ENCODE assay signal across 8 cellular contexts in the genomic region with DNA sequence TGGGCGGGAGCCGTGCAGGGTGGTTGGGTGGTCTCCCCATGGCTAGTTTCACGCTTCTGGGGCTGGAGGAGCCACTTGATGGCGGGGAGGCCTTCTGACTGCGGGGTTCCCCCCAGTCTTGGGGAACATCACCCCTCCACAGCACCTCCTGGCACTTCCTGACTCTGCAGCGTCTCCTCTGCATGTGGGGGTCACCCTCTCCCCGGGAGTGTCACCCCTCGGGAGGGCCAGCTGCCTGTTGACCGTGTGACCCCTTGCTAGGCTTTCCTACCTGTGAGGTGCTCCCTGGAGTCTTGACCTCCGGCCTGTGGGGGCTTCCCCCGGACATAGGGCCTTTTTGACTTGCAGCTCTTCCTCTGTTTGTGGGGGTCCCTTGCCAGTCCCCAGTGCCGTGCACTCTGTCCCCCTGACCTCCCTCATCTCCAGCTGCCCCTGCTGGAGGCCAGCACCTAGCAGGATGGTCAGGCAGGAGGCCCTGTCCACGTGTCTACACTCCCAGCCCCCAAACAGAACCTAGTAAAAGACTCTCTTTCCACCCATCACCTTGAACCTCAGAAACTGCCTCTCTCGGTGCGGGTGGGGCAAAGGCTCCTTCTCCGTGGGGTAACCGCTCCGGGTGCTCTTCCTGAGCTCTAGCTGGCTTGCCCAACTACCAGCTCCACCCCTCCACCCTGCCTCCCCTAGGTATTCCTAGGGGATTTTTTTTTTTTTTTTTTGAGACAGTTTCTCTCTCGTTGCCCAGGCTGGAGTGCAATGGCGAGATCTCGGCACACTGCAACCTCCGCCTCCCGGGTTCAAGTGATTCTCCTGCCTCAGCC. TPM values are rescaled to one million over a fixed set of nuclear protein-coding genes. Genes with fewer than 3 reads are reported as not detected.
A peak's percentile ranks its signal among the peaks of the same experiment; 100 is the strongest.
DNase-seq lines count a peak whose midpoint lies in the region; FAIRE-seq and TF ChIP-seq lines count a peak whose summit lies in the region.

No MANE protein-coding gene starts in this region.

- H3K9me3 Mint-ChIP-seq in osteocyte (ENCODE audit: unreplicated experiment): no peaks in the 10 kb centered on the region

- no peak for FAIRE-seq in H54 (lab: Jason Lieb, UNC)

- TF ChIP-seq CTCF in epithelial cell of esophagus (IDR thresholded peaks at IDR 0.05; ENCODE audit: insufficient read depth, low read depth, low read length, missing control alignments): no peak
- TF ChIP-seq CTCF in osteocyte (IDR thresholded peaks at IDR 0.05): no peak

- peak overlapping the region; percentile 81 for H3K4me3 ChIP-seq in epithelial cell of esophagus (ENCODE audit: low read length)

- H3K4me3 Mint-ChIP-seq in osteocyte (ENCODE audit: unreplicated experiment): peak overlapping the region; percentile 77

- no peaks in the 10 kb centered on the region for H3K36me3 Mint-ChIP-seq in osteocyte (ENCODE audit: unreplicated experiment)

- H3K4me1 Mint-ChIP-seq in osteocyte (ENCODE audit: unreplicated experiment): peaks cover 15% of the 10 kb centered on the region

- DNase-seq in NCI-H526 (lab: John Stamatoyannopoulos, UW) (peak; percentile 8 to 17), NCI-H526 treated with DMSO at 0.1 percent for 48 hours (lab: John Stamatoyannopoulos, UW) (no peak), NCI-H69 (lab: John Stamatoyannopoulos, UW) (peak; percentile 34), epithelial cell of esophagus (ENCODE audit: low read depth) (no peak), osteocyte (ENCODE audit: extremely low spot score, unreplicated experiment) (no peak), H54 (ENCODE audit: insufficient read length, low spot score) (no peak), AML-193 (lab: John Stamatoyannopoulos, UW) (no peak)
- no peak for DNase-seq in stimulated activated CD8-positive, alpha-beta memory T cell treated with anti-CD3 and anti-CD28 coated beads, Interleukin-4, amount 100 ng/mL, for 48 hours

- peak overlapping the region; percentile 41 for H3K27ac Mint-ChIP-seq in osteocyte (ENCODE audit: unreplicated experiment)

- no peak for TF ChIP-seq POLR2A in H54 (IDR thresholded peaks at IDR 0.05; ENCODE audit: low read depth, low read length)

- H3K27me3 Mint-ChIP-seq in osteocyte (ENCODE audit: unreplicated experiment): peaks cover 10% of the 10 kb centered on the region

RNA-seq across cellular contexts. Expression of a gene that starts 0.7 kb away (rescaled TPM):
- total RNA-seq in osteocyte: 21.8 and 22.0 TPM in 2 replicates

Comparison
In these comparisons a context has a peak if more than half of its experiments do, and no peak if none do; other contexts are left out.
1. DNase-seq: peak in NCI-H526 (2 of 2) and NCI-H69 (single experiment); none in NCI-H526 treated with DMSO at 0.1 percent for 48 hours (single experiment), epithelial cell of esophagus (single experiment), osteocyte (single experiment), stimulated activated CD8-positive, alpha-beta memory T cell treated with anti-CD3 and anti-CD28 coated beads, Interleukin-4, amount 100 ng/mL, for 48 hours (single experiment), H54 (single experiment) and AML-193 (0 of 2).